ENCODE assay signal across 1 cellular context in the genomic region with DNA sequence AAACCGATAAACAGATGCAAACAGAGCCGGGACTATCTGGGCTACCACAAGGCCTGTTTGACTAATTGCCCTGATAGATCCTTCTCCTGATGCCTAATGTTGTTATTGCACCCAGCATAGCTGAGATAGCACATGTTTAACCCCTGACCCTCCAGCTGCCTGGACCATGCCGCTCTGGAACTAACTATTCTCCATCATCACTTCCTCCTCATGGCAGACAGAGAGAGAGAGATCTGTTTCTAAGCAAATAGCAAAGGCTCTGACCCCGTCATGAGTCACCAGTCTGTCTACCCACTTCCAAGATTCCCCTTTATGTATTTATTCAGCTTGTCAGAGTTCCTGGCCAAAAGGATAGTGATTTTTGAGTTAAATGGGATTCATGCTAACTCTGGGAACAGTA.
TF ChIP-seq lines count a peak whose summit lies in the region.

No MANE protein-coding gene starts in this region.

TF ChIP-seq in HepG2, 621 proteins besides CTCF, POLR2A, EP300 and RAD21 (continued from another document and continues in another):
- TF ChIP-seq, protein P1, sequence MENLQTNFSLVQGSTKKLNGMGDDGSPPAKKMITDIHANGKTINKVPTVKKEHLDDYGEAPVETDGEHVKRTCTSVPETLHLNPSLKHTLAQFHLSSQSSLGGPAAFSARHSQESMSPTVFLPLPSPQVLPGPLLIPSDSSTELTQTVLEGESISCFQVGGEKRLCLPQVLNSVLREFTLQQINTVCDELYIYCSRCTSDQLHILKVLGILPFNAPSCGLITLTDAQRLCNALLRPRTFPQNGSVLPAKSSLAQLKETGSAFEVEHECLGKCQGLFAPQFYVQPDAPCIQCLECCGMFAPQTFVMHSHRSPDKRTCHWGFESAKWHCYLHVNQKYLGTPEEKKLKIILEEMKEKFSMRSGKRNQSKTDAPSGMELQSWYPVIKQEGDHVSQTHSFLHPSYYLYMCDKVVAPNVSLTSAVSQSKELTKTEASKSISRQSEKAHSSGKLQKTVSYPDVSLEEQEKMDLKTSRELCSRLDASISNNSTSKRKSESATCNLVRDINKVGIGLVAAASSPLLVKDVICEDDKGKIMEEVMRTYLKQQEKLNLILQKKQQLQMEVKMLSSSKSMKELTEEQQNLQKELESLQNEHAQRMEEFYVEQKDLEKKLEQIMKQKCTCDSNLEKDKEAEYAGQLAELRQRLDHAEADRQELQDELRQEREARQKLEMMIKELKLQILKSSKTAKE (CRISPR knock-in tag; IDR thresholded peaks at IDR 0.05; ENCODE audit: borderline replicate concordance) = peak; percentile 80; the same call in 1 of the 2 replicates
- no peak for TF ChIP-seq ZNF713 (CRISPR knock-in tag; IDR thresholded peaks at IDR 0.05)
- no peak for TF ChIP-seq ISX (CRISPR knock-in tag; conservative IDR thresholded peaks at IDR 0.05)
- TF ChIP-seq HMG20B (CRISPR knock-in tag; conservative IDR thresholded peaks at IDR 0.05) = peak; percentile 29; the same call in 1 of the 2 replicates
- TF ChIP-seq, protein P2, sequence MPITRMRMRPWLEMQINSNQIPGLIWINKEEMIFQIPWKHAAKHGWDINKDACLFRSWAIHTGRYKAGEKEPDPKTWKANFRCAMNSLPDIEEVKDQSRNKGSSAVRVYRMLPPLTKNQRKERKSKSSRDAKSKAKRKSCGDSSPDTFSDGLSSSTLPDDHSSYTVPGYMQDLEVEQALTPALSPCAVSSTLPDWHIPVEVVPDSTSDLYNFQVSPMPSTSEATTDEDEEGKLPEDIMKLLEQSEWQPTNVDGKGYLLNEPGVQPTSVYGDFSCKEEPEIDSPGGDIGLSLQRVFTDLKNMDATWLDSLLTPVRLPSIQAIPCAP (CRISPR knock-in tag; IDR thresholded peaks at IDR 0.05; ENCODE audit: low read depth) = no peak
- TF ChIP-seq, protein P3, sequence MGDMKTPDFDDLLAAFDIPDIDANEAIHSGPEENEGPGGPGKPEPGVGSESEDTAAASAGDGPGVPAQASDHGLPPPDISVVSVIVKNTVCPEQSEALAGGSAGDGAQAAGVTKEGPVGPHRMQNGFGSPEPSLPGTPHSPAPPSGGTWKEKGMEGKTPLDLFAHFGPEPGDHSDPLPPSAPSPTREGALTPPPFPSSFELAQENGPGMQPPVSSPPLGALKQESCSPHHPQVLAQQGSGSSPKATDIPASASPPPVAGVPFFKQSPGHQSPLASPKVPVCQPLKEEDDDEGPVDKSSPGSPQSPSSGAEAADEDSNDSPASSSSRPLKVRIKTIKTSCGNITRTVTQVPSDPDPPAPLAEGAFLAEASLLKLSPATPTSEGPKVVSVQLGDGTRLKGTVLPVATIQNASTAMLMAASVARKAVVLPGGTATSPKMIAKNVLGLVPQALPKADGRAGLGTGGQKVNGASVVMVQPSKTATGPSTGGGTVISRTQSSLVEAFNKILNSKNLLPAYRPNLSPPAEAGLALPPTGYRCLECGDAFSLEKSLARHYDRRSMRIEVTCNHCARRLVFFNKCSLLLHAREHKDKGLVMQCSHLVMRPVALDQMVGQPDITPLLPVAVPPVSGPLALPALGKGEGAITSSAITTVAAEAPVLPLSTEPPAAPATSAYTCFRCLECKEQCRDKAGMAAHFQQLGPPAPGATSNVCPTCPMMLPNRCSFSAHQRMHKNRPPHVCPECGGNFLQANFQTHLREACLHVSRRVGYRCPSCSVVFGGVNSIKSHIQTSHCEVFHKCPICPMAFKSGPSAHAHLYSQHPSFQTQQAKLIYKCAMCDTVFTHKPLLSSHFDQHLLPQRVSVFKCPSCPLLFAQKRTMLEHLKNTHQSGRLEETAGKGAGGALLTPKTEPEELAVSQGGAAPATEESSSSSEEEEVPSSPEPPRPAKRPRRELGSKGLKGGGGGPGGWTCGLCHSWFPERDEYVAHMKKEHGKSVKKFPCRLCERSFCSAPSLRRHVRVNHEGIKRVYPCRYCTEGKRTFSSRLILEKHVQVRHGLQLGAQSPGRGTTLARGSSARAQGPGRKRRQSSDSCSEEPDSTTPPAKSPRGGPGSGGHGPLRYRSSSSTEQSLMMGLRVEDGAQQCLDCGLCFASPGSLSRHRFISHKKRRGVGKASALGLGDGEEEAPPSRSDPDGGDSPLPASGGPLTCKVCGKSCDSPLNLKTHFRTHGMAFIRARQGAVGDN (CRISPR knock-in tag; IDR thresholded peaks at IDR 0.05) = no peak
- no peak for TF ChIP-seq POLR2AphosphoS2 (IDR thresholded peaks at IDR 0.05; ENCODE audit: low read depth, low read length)
- TF ChIP-seq, protein P4, sequence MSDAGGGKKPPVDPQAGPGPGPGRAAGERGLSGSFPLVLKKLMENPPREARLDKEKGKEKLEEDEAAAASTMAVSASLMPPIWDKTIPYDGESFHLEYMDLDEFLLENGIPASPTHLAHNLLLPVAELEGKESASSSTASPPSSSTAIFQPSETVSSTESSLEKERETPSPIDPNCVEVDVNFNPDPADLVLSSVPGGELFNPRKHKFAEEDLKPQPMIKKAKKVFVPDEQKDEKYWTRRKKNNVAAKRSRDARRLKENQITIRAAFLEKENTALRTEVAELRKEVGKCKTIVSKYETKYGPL (CRISPR knock-in tag; IDR thresholded peaks at IDR 0.05) = no peak
- no peak for TF ChIP-seq PAF1 (CRISPR knock-in tag; IDR thresholded peaks at IDR 0.05)
- TF ChIP-seq, protein P5, sequence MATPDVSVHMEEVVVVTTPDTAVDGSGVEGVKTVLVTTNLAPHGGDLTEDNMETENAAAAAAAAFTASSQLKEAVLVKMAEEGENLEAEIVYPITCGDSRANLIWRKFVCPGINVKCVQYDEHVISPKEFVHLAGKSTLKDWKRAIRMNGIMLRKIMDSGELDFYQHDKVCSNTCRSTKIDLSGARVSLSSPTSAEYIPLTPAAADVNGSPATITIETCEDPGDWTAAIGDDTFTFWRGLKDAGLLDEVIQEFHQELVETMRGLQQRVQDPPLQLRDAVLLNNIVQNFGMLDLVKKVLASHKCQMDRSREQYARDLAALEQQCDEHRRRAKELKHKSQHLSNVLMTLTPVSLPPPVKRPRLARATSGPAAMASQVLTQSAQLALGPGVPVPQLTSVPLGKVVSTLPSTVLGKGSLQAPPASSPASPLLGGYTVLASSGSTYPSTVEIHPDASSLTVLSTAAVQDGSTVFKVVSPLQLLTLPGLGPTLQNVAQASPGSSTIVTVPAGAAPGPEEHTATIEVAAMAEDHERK (CRISPR knock-in tag; IDR thresholded peaks at IDR 0.05; ENCODE audit: low read depth) = no peak
- TF ChIP-seq TBX2 (CRISPR knock-in tag; IDR thresholded peaks at IDR 0.05; ENCODE audit: borderline replicate concordance) = peak; percentile 70; the same call in 1 of the 2 replicates
- TF ChIP-seq CBX5 (CRISPR knock-in tag; IDR thresholded peaks at IDR 0.05; ENCODE audit: borderline replicate concordance) = peak; percentile 37; the same call in 1 of the 2 replicates
- TF ChIP-seq ZNF619 (CRISPR knock-in tag; IDR thresholded peaks at IDR 0.05) = no peak
- TF ChIP-seq ZNF446 (CRISPR knock-in tag; IDR thresholded peaks at IDR 0.05) = no peak
- TF ChIP-seq ETV5 (CRISPR knock-in tag; IDR thresholded peaks at IDR 0.05; ENCODE audit: borderline replicate concordance) = peak; percentile 65; the same call in 1 of the 2 replicates
- TF ChIP-seq ZNF7 (CRISPR knock-in tag; IDR thresholded peaks at IDR 0.05) = no peak
- no peak for TF ChIP-seq SP140L (CRISPR knock-in tag; IDR thresholded peaks at IDR 0.05; ENCODE audit: borderline replicate concordance)
- TF ChIP-seq RBM22 (optimal IDR thresholded peaks at IDR 0.05; ENCODE audit: low read length) = no peak
- no peak for TF ChIP-seq MAFG (CRISPR knock-in tag; IDR thresholded peaks at IDR 0.05)
- TF ChIP-seq, protein P6, sequence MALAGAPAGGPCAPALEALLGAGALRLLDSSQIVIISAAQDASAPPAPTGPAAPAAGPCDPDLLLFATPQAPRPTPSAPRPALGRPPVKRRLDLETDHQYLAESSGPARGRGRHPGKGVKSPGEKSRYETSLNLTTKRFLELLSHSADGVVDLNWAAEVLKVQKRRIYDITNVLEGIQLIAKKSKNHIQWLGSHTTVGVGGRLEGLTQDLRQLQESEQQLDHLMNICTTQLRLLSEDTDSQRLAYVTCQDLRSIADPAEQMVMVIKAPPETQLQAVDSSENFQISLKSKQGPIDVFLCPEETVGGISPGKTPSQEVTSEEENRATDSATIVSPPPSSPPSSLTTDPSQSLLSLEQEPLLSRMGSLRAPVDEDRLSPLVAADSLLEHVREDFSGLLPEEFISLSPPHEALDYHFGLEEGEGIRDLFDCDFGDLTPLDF (CRISPR knock-in tag; IDR thresholded peaks at IDR 0.05) = no peak
- peak; percentile 82; the same call in 1 of the 2 replicates for TF ChIP-seq ZNF12 (CRISPR knock-in tag; IDR thresholded peaks at IDR 0.05)
- peak; percentile 91; the same call in 1 of the 2 replicates for TF ChIP-seq SIX1 (CRISPR knock-in tag; IDR thresholded peaks at IDR 0.05; ENCODE audit: borderline replicate concordance)
- no peak for TF ChIP-seq PRMT3 (CRISPR knock-in tag; IDR thresholded peaks at IDR 0.05; ENCODE audit: borderline replicate concordance, low read depth)
- 0 out of 2 replicates have a peak, but pooled peaks have one; percentile 22 for TF ChIP-seq MED1 (CRISPR knock-in tag; IDR thresholded peaks at IDR 0.05)
- no peak for TF ChIP-seq ARNT (IDR thresholded peaks at IDR 0.05)
- no peak for TF ChIP-seq ATM (IDR thresholded peaks at IDR 0.05; ENCODE audit: borderline replicate concordance)
- peak; percentile 59 for TF ChIP-seq NCOA2 (CRISPR knock-in tag; IDR thresholded peaks at IDR 0.05)
- TF ChIP-seq, protein P7, sequence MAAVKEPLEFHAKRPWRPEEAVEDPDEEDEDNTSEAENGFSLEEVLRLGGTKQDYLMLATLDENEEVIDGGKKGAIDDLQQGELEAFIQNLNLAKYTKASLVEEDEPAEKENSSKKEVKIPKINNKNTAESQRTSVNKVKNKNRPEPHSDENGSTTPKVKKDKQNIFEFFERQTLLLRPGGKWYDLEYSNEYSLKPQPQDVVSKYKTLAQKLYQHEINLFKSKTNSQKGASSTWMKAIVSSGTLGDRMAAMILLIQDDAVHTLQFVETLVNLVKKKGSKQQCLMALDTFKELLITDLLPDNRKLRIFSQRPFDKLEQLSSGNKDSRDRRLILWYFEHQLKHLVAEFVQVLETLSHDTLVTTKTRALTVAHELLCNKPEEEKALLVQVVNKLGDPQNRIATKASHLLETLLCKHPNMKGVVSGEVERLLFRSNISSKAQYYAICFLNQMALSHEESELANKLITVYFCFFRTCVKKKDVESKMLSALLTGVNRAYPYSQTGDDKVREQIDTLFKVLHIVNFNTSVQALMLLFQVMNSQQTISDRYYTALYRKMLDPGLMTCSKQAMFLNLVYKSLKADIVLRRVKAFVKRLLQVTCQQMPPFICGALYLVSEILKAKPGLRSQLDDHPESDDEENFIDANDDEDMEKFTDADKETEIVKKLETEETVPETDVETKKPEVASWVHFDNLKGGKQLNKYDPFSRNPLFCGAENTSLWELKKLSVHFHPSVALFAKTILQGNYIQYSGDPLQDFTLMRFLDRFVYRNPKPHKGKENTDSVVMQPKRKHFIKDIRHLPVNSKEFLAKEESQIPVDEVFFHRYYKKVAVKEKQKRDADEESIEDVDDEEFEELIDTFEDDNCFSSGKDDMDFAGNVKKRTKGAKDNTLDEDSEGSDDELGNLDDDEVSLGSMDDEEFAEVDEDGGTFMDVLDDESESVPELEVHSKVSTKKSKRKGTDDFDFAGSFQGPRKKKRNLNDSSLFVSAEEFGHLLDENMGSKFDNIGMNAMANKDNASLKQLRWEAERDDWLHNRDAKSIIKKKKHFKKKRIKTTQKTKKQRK (IDR thresholded peaks at IDR 0.05; ENCODE audit: low read length) = no peak
- peak; percentile 57; the same call in 1 of the 2 replicates for TF ChIP-seq IRF2 (CRISPR knock-in tag; IDR thresholded peaks at IDR 0.05)
- TF ChIP-seq FOXO1 (CRISPR knock-in tag; IDR thresholded peaks at IDR 0.05) = peak; percentile 67; the same call in 1 of the 2 replicates
- TF ChIP-seq, protein P8, sequence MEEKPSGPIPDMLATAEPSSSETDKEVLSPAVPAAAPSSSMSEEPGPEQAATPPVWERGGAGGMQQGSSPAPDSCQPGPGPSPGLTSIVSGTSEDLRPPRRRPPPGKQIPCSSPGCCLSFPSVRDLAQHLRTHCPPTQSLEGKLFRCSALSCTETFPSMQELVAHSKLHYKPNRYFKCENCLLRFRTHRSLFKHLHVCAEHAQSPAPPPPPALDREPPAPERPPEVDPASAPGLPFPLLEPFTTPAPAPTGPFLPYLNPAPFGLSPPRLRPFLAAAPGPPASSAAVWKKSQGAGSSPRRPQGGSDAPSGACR (CRISPR knock-in tag; IDR thresholded peaks at IDR 0.05) = no peak
- TF ChIP-seq ZNF672 (CRISPR knock-in tag; IDR thresholded peaks at IDR 0.05) = no peak
- TF ChIP-seq GATAD1 (CRISPR knock-in tag; IDR thresholded peaks at IDR 0.05) = no peak
- TF ChIP-seq HDAC6 (IDR thresholded peaks at IDR 0.05; ENCODE audit: low read depth, low read length) = no peak
- no peak for TF ChIP-seq TBX3 (IDR thresholded peaks at IDR 0.05; ENCODE audit: borderline replicate concordance)
- TF ChIP-seq ZSCAN30 (CRISPR knock-in tag; IDR thresholded peaks at IDR 0.05) = no peak
- no peak for TF ChIP-seq U2AF1 (optimal IDR thresholded peaks at IDR 0.05; ENCODE audit: low read depth, low read length)
- TF ChIP-seq NFYC (CRISPR knock-in tag; IDR thresholded peaks at IDR 0.05) = no peak
- no peak for TF ChIP-seq RBFOX2 (IDR thresholded peaks at IDR 0.05; ENCODE audit: low read depth, low read length)
- no peak for TF ChIP-seq KDM5A (IDR thresholded peaks at IDR 0.05; ENCODE audit: borderline replicate concordance, low read length)
- TF ChIP-seq MYNN (CRISPR knock-in tag; IDR thresholded peaks at IDR 0.05; ENCODE audit: low read depth) = no peak
- no peak for TF ChIP-seq ZNF747 (CRISPR knock-in tag; IDR thresholded peaks at IDR 0.05; ENCODE audit: borderline replicate concordance)
- no peak for TF ChIP-seq ZFP82 (CRISPR knock-in tag; IDR thresholded peaks at IDR 0.05; ENCODE audit: borderline replicate concordance)
- TF ChIP-seq CENPX (CRISPR knock-in tag; IDR thresholded peaks at IDR 0.05) = no peak
- no peak for TF ChIP-seq ZNF724P (CRISPR knock-in tag; IDR thresholded peaks at IDR 0.05; ENCODE audit: borderline replicate concordance)
- TF ChIP-seq, protein P9, sequence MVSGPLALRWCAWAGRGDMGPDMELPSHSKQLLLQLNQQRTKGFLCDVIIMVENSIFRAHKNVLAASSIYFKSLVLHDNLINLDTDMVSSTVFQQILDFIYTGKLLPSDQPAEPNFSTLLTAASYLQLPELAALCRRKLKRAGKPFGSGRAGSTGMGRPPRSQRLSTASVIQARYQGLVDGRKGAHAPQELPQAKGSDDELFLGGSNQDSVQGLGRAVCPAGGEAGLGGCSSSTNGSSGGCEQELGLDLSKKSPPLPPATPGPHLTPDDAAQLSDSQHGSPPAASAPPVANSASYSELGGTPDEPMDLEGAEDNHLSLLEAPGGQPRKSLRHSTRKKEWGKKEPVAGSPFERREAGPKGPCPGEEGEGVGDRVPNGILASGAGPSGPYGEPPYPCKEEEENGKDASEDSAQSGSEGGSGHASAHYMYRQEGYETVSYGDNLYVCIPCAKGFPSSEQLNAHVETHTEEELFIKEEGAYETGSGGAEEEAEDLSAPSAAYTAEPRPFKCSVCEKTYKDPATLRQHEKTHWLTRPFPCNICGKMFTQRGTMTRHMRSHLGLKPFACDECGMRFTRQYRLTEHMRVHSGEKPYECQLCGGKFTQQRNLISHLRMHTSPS (CRISPR knock-in tag; IDR thresholded peaks at IDR 0.05; ENCODE audit: low read depth) = no peak
- TF ChIP-seq KLF12 (CRISPR knock-in tag; IDR thresholded peaks at IDR 0.05; ENCODE audit: borderline replicate concordance) = no peak
- no peak for TF ChIP-seq FOXA1 (IDR thresholded peaks at IDR 0.05)
- TF ChIP-seq FOXA1 (CRISPR knock-in tag; IDR thresholded peaks at IDR 0.05) = peak; percentile 70
- TF ChIP-seq ZNF350 (CRISPR knock-in tag; IDR thresholded peaks at IDR 0.05; ENCODE audit: borderline replicate concordance, low read depth) = no peak
- TF ChIP-seq, protein P10, sequence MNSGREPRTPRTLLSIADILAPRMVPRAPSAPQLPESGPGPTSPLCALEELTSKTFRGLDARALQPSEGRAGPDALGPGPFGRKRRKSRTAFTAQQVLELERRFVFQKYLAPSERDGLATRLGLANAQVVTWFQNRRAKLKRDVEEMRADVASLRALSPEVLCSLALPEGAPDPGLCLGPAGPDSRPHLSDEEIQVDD (CRISPR knock-in tag; IDR thresholded peaks at IDR 0.05; ENCODE audit: borderline replicate concordance) = no peak
- TF ChIP-seq ATF7-NPFF (CRISPR knock-in tag; IDR thresholded peaks at IDR 0.05; ENCODE audit: low read depth) = no peak
